ENCODE assay signal across 10 cellular contexts in genomic region chr12:48937170-48937569, GRCh38.
A peak's percentile ranks its signal among the peaks of the same experiment; 100 is the strongest.
DNase-seq lines count a peak whose midpoint lies in the region; ATAC-seq and TF ChIP-seq lines count a peak whose summit lies in the region.
"Had no signal": no experiment of that assay in that cellular context is flagged by ENCODE, and none has a peak within 500 bp of the region (broad histone marks: within the 10 kb centered on the region; RNA-seq: fewer than 3 reads in every experiment).

No MANE protein-coding gene starts in this region.

- TF ChIP-seq CTCF in astrocyte of the spinal cord (IDR thresholded peaks at IDR 0.05; ENCODE audit: low read depth, low read length) (peak; percentile 33), retinal pigment epithelial cell (conservative IDR thresholded peaks at IDR 0.05; ENCODE audit: low read depth, low read length) (peak; percentile 20)

- peaks cover 85% of the 10 kb centered on the region for H3K36me3 Mint-ChIP-seq in activated T-cell treated with anti-CD3 and anti-CD28 coated beads, Interleukin-2, amount 50 U/mL, for 24 hours (ENCODE audit: low read depth)

- no peak for ATAC-seq in HG02588 (IDR thresholded peaks at IDR 0.05; ENCODE audit: unreplicated experiment)

- H3K4me3 Mint-ChIP-seq in activated T-cell treated with anti-CD3 and anti-CD28 coated beads, Interleukin-2, amount 50 U/mL, for 24 hours: no peak overlapping the region
- H3K4me3 Mint-ChIP-seq: memory B cell had no signal

- H3K4me3 ChIP-seq in astrocyte of the spinal cord (ENCODE audit: low read depth, low read length): no peak overlapping the region
- no peak overlapping the region for H3K4me3 ChIP-seq in retinal pigment epithelial cell (ENCODE audit: low read length)
- H3K4me3 ChIP-seq: coronary artery had no signal

- H3K27me3 Mint-ChIP-seq in activated T-cell treated with anti-CD3 and anti-CD28 coated beads, Interleukin-2, amount 50 U/mL, for 24 hours: no peaks in the 10 kb centered on the region
- H3K27me3 Mint-ChIP-seq: memory B cell had no signal

- H3K27ac Mint-ChIP-seq in activated T-cell treated with anti-CD3 and anti-CD28 coated beads, Interleukin-2, amount 50 U/mL, for 24 hours: peak overlapping the region; percentile 12

- H3K9me3 Mint-ChIP-seq in activated T-cell treated with anti-CD3 and anti-CD28 coated beads, Interleukin-2, amount 50 U/mL, for 24 hours: no peaks in the 10 kb centered on the region
- H3K9me3 Mint-ChIP-seq: memory B cell had no signal

- peaks cover 28% of the 10 kb centered on the region for H3K4me1 Mint-ChIP-seq in activated T-cell treated with anti-CD3 and anti-CD28 coated beads, Interleukin-2, amount 50 U/mL, for 24 hours (ENCODE audit: low read depth)

- in situ Hi-C loops in astrocyte of the spinal cord (cut with HindIII; ENCODE audit: low sequenced_read_pairs): no loop called here

- no peak for DNase-seq in activated T-cell treated with anti-CD3 and anti-CD28 coated beads, Interleukin-2, amount 50 U/mL, for 24 hours
- DNase-seq in activated T-cell treated with anti-CD3 and anti-CD28 coated beads, Interleukin-2, amount 50 U/mL, for 48 hours: no peak
- no peak for DNase-seq in astrocyte of the spinal cord (ENCODE audit: low read depth, low spot score)
- DNase-seq in retinal pigment epithelial cell (ENCODE audit: low read depth): no peak
- no peak for DNase-seq in kidney tubule cell (ENCODE audit: low spot score)
- DNase-seq: activated gamma-delta T cell, NCI-H1436 treated with DMSO at 0.1 percent for 48 hours had no signal
